In genomic region chr22:25143161-25144076, GRCh38 we compare ENCODE assay signal across 27 cellular contexts. TPM values are rescaled to one million over a fixed set of nuclear protein-coding genes. Genes with fewer than 3 reads are reported as not detected.
DNase-seq lines count a peak whose midpoint lies in the region; ATAC-seq, FAIRE-seq and TF ChIP-seq lines count a peak whose summit lies in the region.
"Had no signal": no experiment of that assay in that cellular context is flagged by ENCODE, and none has a peak within 500 bp of the region (broad histone marks: within the 10 kb centered on the region; RNA-seq: fewer than 3 reads in every experiment).

No MANE protein-coding gene starts in this region.

- BruUV-seq in A673 (replicated peaks; lab: Mats Ljungman, UMichigan) = no TSS peak

- H3K27me3 ChIP-seq in left ventricle myocardium inferior (ENCODE audit: low read depth) (no peaks in the 10 kb centered on the region), adrenal gland (no peaks in the 10 kb centered on the region), A673 (replicated peaks; ENCODE audit: insufficient read depth, low read depth, low read length, poor library complexity) (no peaks in the 10 kb centered on the region)
- H3K27me3 ChIP-seq: BE2C, cardiac muscle cell, dorsolateral prefrontal cortex, heart left ventricle had no signal

- POLR2A ChIA-PET in A673 (lab: Charles Lee; ENCODE audit: low non-redundant PET) = no interaction called here

- peak; percentile 95 for FAIRE-seq in urothelium cell line (lab: Jason Lieb, UNC)
- FAIRE-seq: GM12891 had no signal

- intact Hi-C loops in left ventricle myocardium inferior (cut with micrococcal nuclease) (no loop called here), left cardiac atrium (cut with DNase I) (no loop called here), adrenal gland (cut with DNase I) (no loop called here), A673 (cut with micrococcal nuclease; ENCODE audit: unreplicated experiment) (no loop called here)

- no peaks in the 10 kb centered on the region for H3K36me3 ChIP-seq in left ventricle myocardium inferior
- no peaks in the 10 kb centered on the region for H3K36me3 ChIP-seq in adrenal gland (replicated peaks in 1 of 2)
- H3K36me3 ChIP-seq in A673 (ENCODE audit: insufficient read depth, low read length, poor library complexity, severe bottlenecking) = no peaks in the 10 kb centered on the region
- H3K36me3 ChIP-seq: BE2C, cardiac muscle cell, HAP-1, heart left ventricle had no signal

- DNase-seq in left ventricle myocardium inferior (no peak), left cardiac atrium (no peak), dermis blood vessel endothelial cell (peak; percentile 72), myocyte (ENCODE audit: low read depth) (peak; percentile 30), urothelium cell line (ENCODE audit: low spot score) (no peak), NCI-H1048 (lab: John Stamatoyannopoulos, UW) (no peak), adrenal gland (no peak), A673 (ENCODE audit: low spot score) (no peak)
- DNase-seq: activated B cell treated with CpG ODN at 0.5 μM for 24 hours; activated naive CD4-positive, alpha-beta T cell treated with anti-CD3 and anti-CD28 coated beads, Interleukin-2, amount 50 U/mL, for 16 hours; BE2C; Caco-2; dorsolateral prefrontal cortex; heart left ventricle; IMR-90; NCI-H1417; NCI-H2081 treated with DMSO at 0.1 percent for 48 hours; NCI-H446; OCI-M1; T1000 had no signal

- CTCF ChIA-PET in A673 (lab: Charles Lee) = no interaction called here

- H3K4me3 ChIP-seq in left ventricle myocardium inferior (no peak overlapping the region), adrenal gland (no peak overlapping the region), A673 (ENCODE audit: low read depth, low read length, poor library complexity, severe bottlenecking) (no peak overlapping the region)
- H3K4me3 ChIP-seq: cardiac muscle cell, dorsolateral prefrontal cortex, HAP-1, heart left ventricle, skin epidermis had no signal

- 81 to 86% (median 85%) methylated on average over 4 to 5 of the region's 5 CpGs for WGBS in adrenal gland, 4 donors

- no peak for ATAC-seq in left cardiac atrium
- ATAC-seq: naive thymus-derived CD8-positive, alpha-beta T cell had no signal

- H3K27ac ChIP-seq in left ventricle myocardium inferior (replicated peaks) (peak overlapping the region; percentile 0), adrenal gland (peak overlapping the region in 1 of 5 donors; percentile 32), A673 (ENCODE audit: low read depth, low read length, poor library complexity, severe bottlenecking) (no peak overlapping the region)
- H3K27ac ChIP-seq: cardiac muscle cell, heart left ventricle had no signal

- TF ChIP-seq CTCF in left ventricle myocardium inferior (IDR thresholded peaks at IDR 0.05; ENCODE audit: borderline replicate concordance) (no peak), adrenal gland (IDR thresholded peaks at IDR 0.05) (no peak), A673 (conservative IDR thresholded peaks at IDR 0.05; ENCODE audit: low read depth, low read length) (no peak)

- H3K4me1 ChIP-seq in left ventricle myocardium inferior (peaks cover 66% of the 10 kb centered on the region), adrenal gland (replicated peaks in 1 of 2) (peaks cover 13 to 14% of the 10 kb centered on the region in 2 donors), A673 (ENCODE audit: insufficient read depth, low read length, poor library complexity, severe bottlenecking) (peaks cover 14% of the 10 kb centered on the region)
- H3K4me1 ChIP-seq: BE2C, Caco-2, HAP-1 had no signal

- TF ChIP-seq POLR2A in adrenal gland (IDR thresholded peaks at IDR 0.05) = no peak

- H3K9me3 ChIP-seq in left ventricle myocardium inferior (replicated peaks) = no peaks in the 10 kb centered on the region
- no peaks in the 10 kb centered on the region for H3K9me3 ChIP-seq in adrenal gland (replicated peaks in 1 of 3)
- no peaks in the 10 kb centered on the region for H3K9me3 ChIP-seq in A673 (ENCODE audit: low read depth, low read length, poor library complexity, severe bottlenecking)
- H3K9me3 ChIP-seq: BE2C, Caco-2, HAP-1, heart left ventricle had no signal

RNA-seq across cellular contexts. Expression of gene CRYBB3, which starts 56.2 kb away (rescaled TPM):
- total RNA-seq in left ventricle myocardium inferior (not detected), left cardiac atrium (not detected), dermis blood vessel endothelial cell (0.19 TPM in 1 of 2 replicates, not detected in the other), myocyte (not detected in 2 replicates), adrenal gland (under 1 TPM in 3 of 8 donors, not detected in 5; 0.50 to 0.88 (median 0.57) TPM), A673 (2021) (0.37 TPM in 1 of 2 replicates, not detected in the other)
- polyA plus RNA-seq in myocyte (2012) = not detected
- 1 to 10 TPM in 1 of 3 donors, under 1 TPM in 1, not detected in 1; 0.57 to 2.7 TPM for polyA plus RNA-seq in adrenal gland
- total RNA-seq: activated B cell treated with CpG ODN at 0.5 μM for 24 hours; Caco-2; cardiac muscle cell; Daoy; IMR-90; naive thymus-derived CD8-positive, alpha-beta T cell; ureter had no signal
- polyA plus RNA-seq: heart left ventricle; IMR-90; naive thymus-derived CD8-positive, alpha-beta T cell had no signal

Comparison
In these comparisons a context has a peak if more than half of its experiments do, and no peak if none do; other contexts are left out.
1. DNase-seq: peak in dermis blood vessel endothelial cell (single experiment) and myocyte (single experiment); none in left ventricle myocardium inferior (single experiment), left cardiac atrium (single experiment), urothelium cell line (single experiment), NCI-H1048 (single experiment), adrenal gland (0 of 7) and A673 (single experiment).